24 cellular contexts compared by ENCODE assay signal in genomic region chr1:177190308-177190970, GRCh38. TPM values are rescaled to one million over a fixed set of nuclear protein-coding genes. Genes with fewer than 3 reads are reported as not detected.
"Had no signal": no experiment of that assay in that cellular context is flagged by ENCODE, and none has a peak within 500 bp of the region (broad histone marks: within the 10 kb centered on the region; RNA-seq: fewer than 3 reads in every experiment).

No MANE protein-coding gene starts in this region.

- H3K27ac ChIP-seq: ascending aorta, body of pancreas, Peyer's patch had no signal

- H3K4me1 ChIP-seq: ascending aorta, body of pancreas, Peyer's patch had no signal

- H3K4me3 ChIP-seq: ascending aorta, body of pancreas, Peyer's patch had no signal

- H3K27me3 ChIP-seq: ascending aorta, body of pancreas, Peyer's patch had no signal

- H3K9me3 ChIP-seq: ascending aorta, body of pancreas, Peyer's patch had no signal

- H3K36me3 ChIP-seq: ascending aorta, Peyer's patch had no signal

- DNase-seq: activated CD4-positive, alpha-beta T cell treated with anti-CD3 and anti-CD28 coated beads for 4 hours; activated CD8-positive, alpha-beta memory T cell treated with anti-CD3 and anti-CD28 coated beads, Interleukin-2, amount 50 U/mL, for 4 hours; activated CD8-positive, alpha-beta T cell treated with anti-CD3 and anti-CD28 coated beads for 36 hours; activated effector memory CD4-positive, alpha-beta T cell treated with Interleukin-2 at 50 U/mL for 16 hours; activated naive CD4-positive, alpha-beta T cell treated with Interleukin-2 at 50 U/mL for 16 hours; activated naive CD8-positive, alpha-beta T cell treated with anti-CD3 and anti-CD28 coated beads, Interleukin-2, amount 50 U/mL, for 24 hours; amniotic stem cell; body of pancreas; NCI-H1092 treated with DMSO at 0.1 percent for 48 hours; NCI-H1417 treated with DMSO at 0.1 percent for 48 hours; NCI-H1694; NCI-H2029 treated with DMSO at 0.1 percent for 48 hours; NCI-H345; NCI-H510A; NCI-H526 treated with DMSO at 0.1 percent for 48 hours; NCI-H82; NK-92 treated with Interleukin-12 subunit alpha and Interleukin-12 subunit beta, amount 100 ng/mL, for 24 hours; Peyer's patch; SHP77 treated with DMSO at 0.1 percent for 48 hours had no signal

RNA-seq across cellular contexts. Expression of gene BRINP2, which starts 19.7 kb away (rescaled TPM):
- total RNA-seq: activated CD8-positive, alpha-beta T cell treated with anti-CD3 and anti-CD28 coated beads for 36 hours; activated naive CD4-positive, alpha-beta T cell treated with anti-CD3 and anti-CD28 coated beads, Interleukin-2, amount 50 U/mL, for 72 hours; body of pancreas; MCF 10A; Peyer's patch; SK-MEL-5 had no signal

RNA-seq across cellular contexts. Expression of gene ASTN1, which starts 25.9 kb away (rescaled TPM):
- total RNA-seq: activated CD8-positive, alpha-beta T cell treated with anti-CD3 and anti-CD28 coated beads for 36 hours; activated naive CD4-positive, alpha-beta T cell treated with anti-CD3 and anti-CD28 coated beads, Interleukin-2, amount 50 U/mL, for 72 hours; activated T-helper 1 cell treated with anti-CD3 and anti-CD28 coated beads, Interleukin-12 subunit alpha, Interleukin-12 subunit beta, Interleukin-2, Interleukin-4 antibody, amounts not matched to agents 30 ng/mL and 10 ng/mL and 1 ng/mL, durations not matched to agents 14 hours and 24 hours and 36 hours; MCF 10A; SK-MEL-5 had no signal
